ENCODE assay signal across 31 cellular contexts in the genomic region with DNA sequence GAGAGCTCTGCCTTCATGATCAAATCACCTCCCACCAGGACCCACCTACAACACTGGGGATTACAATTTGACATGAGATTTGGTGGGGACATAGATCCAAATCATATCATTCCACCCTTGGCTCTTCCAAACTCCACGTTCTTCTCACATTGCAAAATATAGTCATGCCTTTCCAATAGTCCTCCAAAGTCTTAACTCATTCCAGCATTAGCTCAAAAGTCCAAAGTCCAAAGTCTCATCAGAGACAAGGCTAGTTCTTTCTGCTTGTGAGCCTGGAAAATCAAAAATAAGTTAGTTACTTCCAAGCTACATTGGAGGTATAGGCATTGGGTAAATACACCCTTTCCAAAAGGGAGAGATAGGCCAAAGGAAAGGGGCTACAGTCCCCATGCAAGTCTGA.
"Had no signal": no experiment of that assay in that cellular context is flagged by ENCODE, and none has a peak within 500 bp of the region (broad histone marks: within the 10 kb centered on the region; RNA-seq: fewer than 3 reads in every experiment).

No MANE protein-coding gene starts in this region.

- H3K4me3 ChIP-seq: adrenal gland, body of pancreas, breast epithelium had no signal

- H3K36me3 ChIP-seq: adrenal gland, brain microvascular endothelial cell, breast epithelium had no signal

- H3K27me3 ChIP-seq: adrenal gland, body of pancreas, brain microvascular endothelial cell, breast epithelium had no signal

- H3K9me3 ChIP-seq: adrenal gland, body of pancreas had no signal

- ATAC-seq: activated CD8-positive, alpha-beta T cell treated with anti-CD3 and anti-CD28 coated beads for 36 hours; activated naive CD4-positive, alpha-beta T cell treated with anti-CD3 and anti-CD28 coated beads, Interleukin-2, amount 50 U/mL, for 72 hours; body of pancreas had no signal

- FAIRE-seq: astrocyte, TTC549 had no signal

- DNase-seq: activated B cell treated with CpG ODN at 0.5 μM for 24 hours; activated CD4-positive, alpha-beta memory T cell treated with anti-CD3 and anti-CD28 coated beads for 36 hours; activated CD4-positive, alpha-beta T cell treated with anti-CD3 and anti-CD28 coated beads for 4 hours; activated CD4-positive, alpha-beta T cell treated with anti-CD3 and anti-CD28 coated beads, Interleukin-2, amount 10 ng/mL, durations not matched to agents 24 days and 14 days; activated CD4-positive, alpha-beta T cell treated with anti-CD3 and anti-CD28 coated beads, Interleukin-2, amount 50 U/mL, for 1 hour; activated CD4-positive, alpha-beta T cell treated with anti-CD3 and anti-CD28 coated beads, Interleukin-2, amount 50 U/mL, for 4 hours; activated CD4-positive, CD25-positive, alpha-beta regulatory T cell treated with anti-CD3 and anti-CD28 coated beads, Interleukin-2, amount 50 U/mL, for 72 hours; activated CD8-positive, alpha-beta memory T cell treated with anti-CD3 and anti-CD28 coated beads, Interleukin-2, amount 50 U/mL, for 48 hours; activated CD8-positive, alpha-beta T cell treated with anti-CD3 and anti-CD28 coated beads for 36 hours; activated effector memory CD4-positive, alpha-beta T cell treated with anti-CD3 and anti-CD28 coated beads, Interleukin-2, amount 50 U/mL, for 16 hours; activated gamma-delta T cell treated with Interleukin-2 at 50 U/mL for 16 hours; activated naive CD4-positive, alpha-beta T cell; activated naive CD4-positive, alpha-beta T cell treated with anti-CD3 and anti-CD28 coated beads for 36 hours; activated naive CD4-positive, alpha-beta T cell treated with anti-CD3 and anti-CD28 coated beads, Interleukin-2, amount 50 U/mL, for 16 hours; activated naive CD8-positive, alpha-beta T cell treated with anti-CD3 and anti-CD28 coated beads for 36 hours; activated T-cell treated with anti-CD3 and anti-CD28 coated beads, Interleukin-2, amount 50 U/mL, for 24 hours; activated T-cell treated with anti-CD3 and anti-CD28 coated beads, Interleukin-2, amount 50 U/mL, for 48 hours; adrenal gland; amniotic stem cell; aorta; body of pancreas; brain microvascular endothelial cell; central memory CD4-positive, alpha-beta T cell; T-helper 1 cell; T-helper 2 cell; T-helper 9 cell had no signal

- H3K4me1 ChIP-seq: adrenal gland, body of pancreas, breast epithelium had no signal

- H3K27ac ChIP-seq: adrenal gland, body of pancreas, brain microvascular endothelial cell, breast epithelium, VCaP had no signal
